In the genomic region with DNA sequence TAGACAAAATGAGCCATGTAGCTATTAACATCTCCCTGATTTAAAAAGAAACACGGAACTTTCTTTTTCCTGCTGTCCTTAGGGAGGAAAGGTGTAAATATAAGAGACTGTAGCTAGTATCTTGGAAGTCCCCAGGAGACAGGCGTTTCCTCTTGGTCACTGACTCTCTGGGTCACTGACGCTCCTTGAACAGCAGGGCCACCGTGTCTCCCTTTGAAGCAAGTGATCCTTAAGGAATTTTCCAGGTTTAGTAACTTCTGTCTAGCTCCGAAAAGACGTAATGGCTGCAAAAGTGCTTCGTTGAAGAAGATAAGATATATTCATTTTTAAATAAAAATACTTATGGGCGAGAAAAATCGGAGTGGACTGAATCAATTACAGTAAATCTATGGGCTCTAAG, we compare ENCODE assay signal across 8 cellular contexts. TPM values are rescaled to one million over a fixed set of nuclear protein-coding genes. Genes with fewer than 3 reads are reported as not detected.
DNase-seq lines count a peak whose midpoint lies in the region; ATAC-seq lines count a peak whose summit lies in the region.

No MANE protein-coding gene starts in this region.

- H3K4me1 ChIP-seq in CD4-positive, CD25-positive, alpha-beta regulatory T cell (ENCODE audit: control insufficient read depth, insufficient read depth, low read length, poor library complexity, severe bottlenecking), result peaks cover 46% of the 10 kb centered on the region

- peak overlapping the region; percentile 93 for H3K4me3 ChIP-seq in CD4-positive, CD25-positive, alpha-beta regulatory T cell (ENCODE audit: low read depth, low read length)

- peak overlapping the region in 2 of 3 donors; percentile 88 to 95 for H3K27ac Mint-ChIP-seq in CD4-positive, CD25-positive, alpha-beta regulatory T cell
- H3K27ac Mint-ChIP-seq in dendritic cell treated with granulocyte-macrophage colony-stimulating factor and Interleukin-4, amounts not matched to agents 40 ng/mL and 50 ng/mL, for 4 days, result peak overlapping the region; percentile 93
- H3K27ac Mint-ChIP-seq in natural killer cell treated with Interleukin-12 subunit alpha and Interleukin-12 subunit beta and Interleukin-15 and Interleukin-18, amount 100 ng/mL, for 72 hours, result peak overlapping the region; percentile 76 to 96

- H3K9me3 Mint-ChIP-seq in CD4-positive, CD25-positive, alpha-beta regulatory T cell, result no peaks in the 10 kb centered on the region
- H3K9me3 Mint-ChIP-seq in dendritic cell treated with granulocyte-macrophage colony-stimulating factor and Interleukin-4, amounts not matched to agents 40 ng/mL and 50 ng/mL, for 4 days, result no peaks in the 10 kb centered on the region
- H3K9me3 Mint-ChIP-seq in natural killer cell treated with Interleukin-12 subunit alpha and Interleukin-12 subunit beta and Interleukin-15 and Interleukin-18, amount 100 ng/mL, for 72 hours, result no peaks in the 10 kb centered on the region

- peaks cover 7% of the 10 kb centered on the region for H3K36me3 Mint-ChIP-seq in CD4-positive, CD25-positive, alpha-beta regulatory T cell
- H3K36me3 Mint-ChIP-seq in dendritic cell treated with granulocyte-macrophage colony-stimulating factor and Interleukin-4, amounts not matched to agents 40 ng/mL and 50 ng/mL, for 4 days (ENCODE audit: low read depth), result peaks cover 35% of the 10 kb centered on the region
- peaks cover 16% of the 10 kb centered on the region for H3K36me3 Mint-ChIP-seq in natural killer cell treated with Interleukin-12 subunit alpha and Interleukin-12 subunit beta and Interleukin-15 and Interleukin-18, amount 100 ng/mL, for 72 hours

- no peak for DNase-seq in CD4-positive, CD25-positive, alpha-beta regulatory T cell
- peak; percentile 41 for DNase-seq in M059J (ENCODE audit: low read depth)
- DNase-seq in natural killer cell treated with Interleukin-12 subunit alpha and Interleukin-12 subunit beta and Interleukin-15 and Interleukin-18, amount 100 ng/mL, for 72 hours (ENCODE audit: low spot score), result no peak
- no peak for DNase-seq in NCI-H1105 treated with DMSO at 0.1 percent for 48 hours (lab: John Stamatoyannopoulos, UW)
- DNase-seq in NCI-H1694 treated with DMSO at 0.1 percent for 48 hours (lab: John Stamatoyannopoulos, UW), result no peak

- intact Hi-C loops in dendritic cell treated with granulocyte-macrophage colony-stimulating factor and Interleukin-4, amounts not matched to agents 40 ng/mL and 50 ng/mL, for 4 days (cut with micrococcal nuclease), result loop anchor here (2.0 to 5.0 kb wide), 2 partner anchors 39 to 67 kb away; a partner anchor contains a TSS

- no peak for ATAC-seq in CD4-positive, CD25-positive, alpha-beta regulatory T cell (ENCODE audit: low read depth in 2 of 2)
- ATAC-seq in natural killer cell treated with Interleukin-12 subunit alpha and Interleukin-12 subunit beta and Interleukin-15 and Interleukin-18, amount 100 ng/mL, for 72 hours, result no peak
- ATAC-seq in HG03108 (IDR thresholded peaks at IDR 0.05; ENCODE audit: unreplicated experiment), result no peak
- ATAC-seq in GM18867 (IDR thresholded peaks at IDR 0.05; ENCODE audit: unreplicated experiment), result no peak

- peaks cover 15% of the 10 kb centered on the region for H3K27me3 Mint-ChIP-seq in CD4-positive, CD25-positive, alpha-beta regulatory T cell
- peaks cover 6% of the 10 kb centered on the region for H3K27me3 Mint-ChIP-seq in dendritic cell treated with granulocyte-macrophage colony-stimulating factor and Interleukin-4, amounts not matched to agents 40 ng/mL and 50 ng/mL, for 4 days
- no peaks in the 10 kb centered on the region for H3K27me3 Mint-ChIP-seq in natural killer cell treated with Interleukin-12 subunit alpha and Interleukin-12 subunit beta and Interleukin-15 and Interleukin-18, amount 100 ng/mL, for 72 hours

- H3K27ac ChIP-seq in CD4-positive, CD25-positive, alpha-beta regulatory T cell (ENCODE audit: insufficient read depth, low read length, poor library complexity, severe bottlenecking), result peak overlapping the region; percentile 91

- peaks cover 21 to 52% (median 42%) of the 10 kb centered on the region in 4 donors for H3K4me1 Mint-ChIP-seq in CD4-positive, CD25-positive, alpha-beta regulatory T cell
- peaks cover 53% of the 10 kb centered on the region for H3K4me1 Mint-ChIP-seq in dendritic cell treated with granulocyte-macrophage colony-stimulating factor and Interleukin-4, amounts not matched to agents 40 ng/mL and 50 ng/mL, for 4 days (ENCODE audit: low read depth)
- peaks cover 57 to 66% of the 10 kb centered on the region in 2 donors for H3K4me1 Mint-ChIP-seq in natural killer cell treated with Interleukin-12 subunit alpha and Interleukin-12 subunit beta and Interleukin-15 and Interleukin-18, amount 100 ng/mL, for 72 hours (ENCODE audit: low read depth in 2 of 2)

- H3K36me3 ChIP-seq in CD4-positive, CD25-positive, alpha-beta regulatory T cell (ENCODE audit: control insufficient read depth, insufficient read depth, low read length), result peaks cover 4% of the 10 kb centered on the region

- peak overlapping the region; percentile 95 to 98 (median 96) for H3K4me3 Mint-ChIP-seq in CD4-positive, CD25-positive, alpha-beta regulatory T cell
- peak overlapping the region; percentile 66 for H3K4me3 Mint-ChIP-seq in dendritic cell treated with granulocyte-macrophage colony-stimulating factor and Interleukin-4, amounts not matched to agents 40 ng/mL and 50 ng/mL, for 4 days
- H3K4me3 Mint-ChIP-seq in natural killer cell treated with Interleukin-12 subunit alpha and Interleukin-12 subunit beta and Interleukin-15 and Interleukin-18, amount 100 ng/mL, for 72 hours, result peak overlapping the region; percentile 89

- no peaks in the 10 kb centered on the region for H3K27me3 ChIP-seq in CD4-positive, CD25-positive, alpha-beta regulatory T cell (ENCODE audit: control insufficient read depth, insufficient read depth, low read length)

- no peaks in the 10 kb centered on the region for H3K9me3 ChIP-seq in CD4-positive, CD25-positive, alpha-beta regulatory T cell (ENCODE audit: control insufficient read depth in 2 of 2, low read length in 2 of 2)

RNA-seq across cellular contexts. Expression of a gene that starts 0.7 kb away (rescaled TPM):
- 46.7 TPM for total RNA-seq in CD4-positive, CD25-positive, alpha-beta regulatory T cell
- polyA plus RNA-seq in CD4-positive, CD25-positive, alpha-beta regulatory T cell, result 100 to 1,000 TPM; 152 to 175 (median 168) TPM
- 432 and 496 TPM in 2 replicates for total RNA-seq in M059J (2014; rRNA removed; shearing (Covaris generic))
- 100 to 1,000 TPM; 133 to 178 TPM for total RNA-seq in natural killer cell treated with Interleukin-12 subunit alpha and Interleukin-12 subunit beta and Interleukin-15 and Interleukin-18, amount 100 ng/mL, for 72 hours

RNA-seq across cellular contexts. Expression of a gene that starts 20.8 kb away (rescaled TPM):
- 1.4 TPM for total RNA-seq in CD4-positive, CD25-positive, alpha-beta regulatory T cell
- under 1 TPM in 1 of 4 donors, not detected in 3; 0.38 TPM for polyA plus RNA-seq in CD4-positive, CD25-positive, alpha-beta regulatory T cell
- 0.42 TPM in 1 of 2 replicates, not detected in the other for total RNA-seq in M059J (2014; rRNA removed; shearing (Covaris generic))
- under 1 TPM in 1 of 2 donors, not detected in 1; 0.19 TPM for total RNA-seq in natural killer cell treated with Interleukin-12 subunit alpha and Interleukin-12 subunit beta and Interleukin-15 and Interleukin-18, amount 100 ng/mL, for 72 hours

RNA-seq across cellular contexts. Expression of a gene that starts 53.4 kb away (rescaled TPM):
- 55.7 TPM for total RNA-seq in CD4-positive, CD25-positive, alpha-beta regulatory T cell
- polyA plus RNA-seq in CD4-positive, CD25-positive, alpha-beta regulatory T cell, result 100 to 1,000 TPM; 106 to 175 (median 139) TPM
- 6.7 and 10.1 TPM in 2 replicates for total RNA-seq in M059J (2014; rRNA removed; shearing (Covaris generic))
- total RNA-seq in natural killer cell treated with Interleukin-12 subunit alpha and Interleukin-12 subunit beta and Interleukin-15 and Interleukin-18, amount 100 ng/mL, for 72 hours, result 10 to 100 TPM; 11.0 to 27.1 TPM
